14 cellular contexts compared by ENCODE assay signal in the genomic region with DNA sequence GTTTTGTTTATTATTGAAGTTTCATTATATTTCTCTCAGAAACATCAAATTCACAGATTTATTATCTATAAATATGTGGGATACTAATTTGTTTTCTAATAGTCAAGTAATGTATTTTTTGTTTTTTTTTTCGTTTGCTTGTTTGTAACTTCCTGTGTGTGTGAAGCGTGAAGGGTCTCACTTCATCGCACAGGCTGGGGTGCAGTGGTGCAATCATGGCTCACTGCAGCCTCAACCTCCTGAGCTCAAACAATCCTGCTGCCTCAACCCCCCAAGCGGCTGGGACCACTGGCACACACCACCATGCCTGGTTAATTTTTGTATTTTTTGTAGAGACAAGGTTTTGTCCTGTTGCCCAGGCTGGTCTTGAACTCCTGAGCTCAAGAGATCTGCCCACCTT. TPM values are rescaled to one million over a fixed set of nuclear protein-coding genes. Genes with fewer than 3 reads are reported as not detected.
DNase-seq lines count a peak whose midpoint lies in the region; ATAC-seq and TF ChIP-seq lines count a peak whose summit lies in the region.
"Had no signal": no experiment of that assay in that cellular context is flagged by ENCODE, and none has a peak within 500 bp of the region (broad histone marks: within the 10 kb centered on the region; RNA-seq: fewer than 3 reads in every experiment).

No MANE protein-coding gene starts in this region.

- ATAC-seq in GM18907 (IDR thresholded peaks at IDR 0.05; ENCODE audit: unreplicated experiment) (peak; percentile 60), GM21576 (IDR thresholded peaks at IDR 0.05; ENCODE audit: unreplicated experiment) (peak; percentile 65), HG03159 (IDR thresholded peaks at IDR 0.05; ENCODE audit: unreplicated experiment) (peak; percentile 46)
- no peak for ATAC-seq in natural killer cell treated with Interleukin-12 subunit alpha and Interleukin-12 subunit beta and Interleukin-15 and Interleukin-18, amount 100 ng/mL, for 72 hours
- ATAC-seq: activated T-cell treated with anti-CD3 and anti-CD28 coated beads, Interleukin-2, amount 50 U/mL, for 4 hours; left lobe of liver had no signal

- no peak overlapping the region for H3K27ac ChIP-seq in ovary
- H3K27ac ChIP-seq: vagina had no signal

- no peaks in the 10 kb centered on the region for H3K27me3 ChIP-seq in ovary
- H3K27me3 ChIP-seq: vagina had no signal

- no peak overlapping the region for H3K4me3 Mint-ChIP-seq in nephron progenitor cell
- no peak overlapping the region for H3K4me3 Mint-ChIP-seq in natural killer cell treated with Interleukin-12 subunit alpha and Interleukin-12 subunit beta and Interleukin-15 and Interleukin-18, amount 100 ng/mL, for 72 hours
- H3K4me3 Mint-ChIP-seq: activated naive CD8-positive, alpha-beta T cell treated with anti-CD3 and anti-CD28 coated beads for 36 hours; activated T-cell treated with anti-CD3 and anti-CD28 coated beads, Interleukin-2, amount 50 U/mL, for 4 hours had no signal

- peak overlapping the region; percentile 36 for H3K27ac Mint-ChIP-seq in nephron progenitor cell
- H3K27ac Mint-ChIP-seq in natural killer cell treated with Interleukin-12 subunit alpha and Interleukin-12 subunit beta and Interleukin-15 and Interleukin-18, amount 100 ng/mL, for 72 hours: no peak overlapping the region
- H3K27ac Mint-ChIP-seq: activated naive CD8-positive, alpha-beta T cell treated with anti-CD3 and anti-CD28 coated beads for 36 hours had no signal

- H3K9me3 ChIP-seq in ovary: no peaks in the 10 kb centered on the region
- H3K9me3 ChIP-seq: vagina had no signal

- no peak for TF ChIP-seq EP300 in ovary (IDR thresholded peaks at IDR 0.05)

- peaks cover 59% of the 10 kb centered on the region for H3K36me3 Mint-ChIP-seq in nephron progenitor cell (ENCODE audit: low read depth)
- no peaks in the 10 kb centered on the region for H3K36me3 Mint-ChIP-seq in natural killer cell treated with Interleukin-12 subunit alpha and Interleukin-12 subunit beta and Interleukin-15 and Interleukin-18, amount 100 ng/mL, for 72 hours

- WGBS in ovary, 3 donors: 70 to 82% (median 80%) methylated on average over 4 of the region's 4 CpGs

- TF ChIP-seq POLR2A in ovary (IDR thresholded peaks at IDR 0.05): no peak

- H3K4me3 ChIP-seq in ovary: no peak overlapping the region
- H3K4me3 ChIP-seq: vagina had no signal

- H3K4me1 Mint-ChIP-seq in nephron progenitor cell: peaks cover 6% of the 10 kb centered on the region
- H3K4me1 Mint-ChIP-seq in natural killer cell treated with Interleukin-12 subunit alpha and Interleukin-12 subunit beta and Interleukin-15 and Interleukin-18, amount 100 ng/mL, for 72 hours (ENCODE audit: low read depth in 2 of 2): peaks cover 0 to 2% of the 10 kb centered on the region in 2 donors
- H3K4me1 Mint-ChIP-seq: activated naive CD8-positive, alpha-beta T cell treated with anti-CD3 and anti-CD28 coated beads for 36 hours had no signal

- H3K27me3 Mint-ChIP-seq in nephron progenitor cell (ENCODE audit: low read depth, poor library complexity): no peaks in the 10 kb centered on the region
- H3K27me3 Mint-ChIP-seq in natural killer cell treated with Interleukin-12 subunit alpha and Interleukin-12 subunit beta and Interleukin-15 and Interleukin-18, amount 100 ng/mL, for 72 hours: no peaks in the 10 kb centered on the region
- H3K27me3 Mint-ChIP-seq: activated naive CD8-positive, alpha-beta T cell treated with anti-CD3 and anti-CD28 coated beads for 36 hours had no signal

- H3K9me3 Mint-ChIP-seq in nephron progenitor cell: peaks cover 43% of the 10 kb centered on the region
- no peaks in the 10 kb centered on the region for H3K9me3 Mint-ChIP-seq in natural killer cell treated with Interleukin-12 subunit alpha and Interleukin-12 subunit beta and Interleukin-15 and Interleukin-18, amount 100 ng/mL, for 72 hours
- H3K9me3 Mint-ChIP-seq: activated T-cell treated with anti-CD3 and anti-CD28 coated beads, Interleukin-2, amount 50 U/mL, for 4 hours had no signal

- no peak for TF ChIP-seq CTCF in nephron progenitor cell (IDR thresholded peaks at IDR 0.05)
- TF ChIP-seq CTCF in ovary (IDR thresholded peaks at IDR 0.05): no peak

- no peaks in the 10 kb centered on the region for H3K36me3 ChIP-seq in ovary
- H3K36me3 ChIP-seq: vagina had no signal

- H3K4me1 ChIP-seq in ovary (ENCODE audit: insufficient read depth): peaks cover 10% of the 10 kb centered on the region

- intact Hi-C loops in ovary (cut with DNase I): no loop called here

- DNase-seq in nephron progenitor cell (no peak), ovary (no peak), NCI-H1417 treated with DMSO at 0.1 percent for 48 hours (lab: John Stamatoyannopoulos, UW) (no peak)
- no peak for DNase-seq in natural killer cell treated with Interleukin-12 subunit alpha and Interleukin-12 subunit beta and Interleukin-15 and Interleukin-18, amount 100 ng/mL, for 72 hours (ENCODE audit: low spot score)
- DNase-seq: activated naive CD8-positive, alpha-beta T cell treated with anti-CD3 and anti-CD28 coated beads for 36 hours; activated T-cell treated with anti-CD3 and anti-CD28 coated beads, Interleukin-2, amount 50 U/mL, for 4 hours; C1 segment of cervical spinal cord; NCI-H1417; NCI-H2227 treated with DMSO at 0.1 percent for 48 hours had no signal

RNA-seq across cellular contexts. Expression of a gene that starts 55.1 kb away (rescaled TPM):
- 1 to 10 TPM in 1 of 2 donors, under 1 TPM in 1; 0.64 to 1.3 TPM for total RNA-seq in natural killer cell treated with Interleukin-12 subunit alpha and Interleukin-12 subunit beta and Interleukin-15 and Interleukin-18, amount 100 ng/mL, for 72 hours
- 10 to 100 TPM; 18.7 to 32.6 (median 22.4) TPM for total RNA-seq in ovary
- polyA plus RNA-seq in ovary: 10 to 100 TPM in 1 of 2 donors, 1 to 10 TPM in 1; 8.2 to 10.0 TPM

Comparison
In these comparisons a context has a peak if more than half of its experiments do, and no peak if none do; other contexts are left out.
1. ATAC-seq: peak in GM18907 (single experiment), GM21576 (single experiment) and HG03159 (single experiment); none in natural killer cell treated with Interleukin-12 subunit alpha and Interleukin-12 subunit beta and Interleukin-15 and Interleukin-18, amount 100 ng/mL, for 72 hours (0 of 2).
2. RNA of a gene that starts 55.1 kb away (total RNA-seq): 18.7 to 32.6 TPM in ovary; 0.64 to 1.3 TPM in natural killer cell treated with Interleukin-12 subunit alpha and Interleukin-12 subunit beta and Interleukin-15 and Interleukin-18, amount 100 ng/mL, for 72 hours; every median in the first group is over 4 times any median in the second.